In genomic region chr1:41322835-41323234, GRCh38 we compare ENCODE assay signal across 1 cellular context.
TF ChIP-seq lines count a peak whose summit lies in the region.

No MANE protein-coding gene starts in this region.

TF ChIP-seq in HEK293, 187 proteins besides CTCF, POLR2A, EP300 and RAD21 (continued from another document):
- TF ChIP-seq ZNF654 (tag by site-specific recombination; IDR thresholded peaks at IDR 0.05; ENCODE audit: low read depth) (peak; percentile 53), ZNF292 (tag by site-specific recombination; IDR thresholded peaks at IDR 0.05; ENCODE audit: borderline replicate concordance, low read depth) (no peak), HOXA7 (CRISPR knock-in tag; IDR thresholded peaks at IDR 0.05; ENCODE audit: borderline replicate concordance) (no peak), KLF9 (tag by site-specific recombination; IDR thresholded peaks at IDR 0.05; ENCODE audit: low read depth) (0 out of 2 replicates have a peak, but pooled peaks have one; percentile 13)
